Comparison of ENCODE assay signal across 1 cellular context in the genomic region with DNA sequence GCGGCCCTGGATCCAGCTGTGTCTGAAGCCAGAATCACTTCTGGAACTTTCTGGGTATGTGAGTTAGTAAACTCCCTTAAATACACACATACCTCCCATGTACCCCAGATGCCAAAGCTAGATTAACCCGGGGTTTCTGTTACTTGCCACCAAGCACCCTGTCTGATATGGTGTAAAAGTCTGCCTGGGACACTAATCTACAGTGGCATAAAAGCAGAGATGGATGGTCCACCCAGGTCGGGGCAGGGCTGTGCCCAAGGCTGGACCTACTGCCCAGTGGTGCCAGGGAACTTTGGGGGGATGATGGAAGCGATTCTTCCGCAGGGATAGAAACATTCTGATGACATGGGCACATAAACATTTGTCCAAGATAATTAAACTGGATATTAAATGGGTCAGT.
TF ChIP-seq lines count a peak whose summit lies in the region.

No MANE protein-coding gene starts in this region.

TF ChIP-seq in SK-N-SH, 30 proteins besides CTCF, POLR2A, EP300 and RAD21 (continued from another document):
- TF ChIP-seq, protein P1, sequence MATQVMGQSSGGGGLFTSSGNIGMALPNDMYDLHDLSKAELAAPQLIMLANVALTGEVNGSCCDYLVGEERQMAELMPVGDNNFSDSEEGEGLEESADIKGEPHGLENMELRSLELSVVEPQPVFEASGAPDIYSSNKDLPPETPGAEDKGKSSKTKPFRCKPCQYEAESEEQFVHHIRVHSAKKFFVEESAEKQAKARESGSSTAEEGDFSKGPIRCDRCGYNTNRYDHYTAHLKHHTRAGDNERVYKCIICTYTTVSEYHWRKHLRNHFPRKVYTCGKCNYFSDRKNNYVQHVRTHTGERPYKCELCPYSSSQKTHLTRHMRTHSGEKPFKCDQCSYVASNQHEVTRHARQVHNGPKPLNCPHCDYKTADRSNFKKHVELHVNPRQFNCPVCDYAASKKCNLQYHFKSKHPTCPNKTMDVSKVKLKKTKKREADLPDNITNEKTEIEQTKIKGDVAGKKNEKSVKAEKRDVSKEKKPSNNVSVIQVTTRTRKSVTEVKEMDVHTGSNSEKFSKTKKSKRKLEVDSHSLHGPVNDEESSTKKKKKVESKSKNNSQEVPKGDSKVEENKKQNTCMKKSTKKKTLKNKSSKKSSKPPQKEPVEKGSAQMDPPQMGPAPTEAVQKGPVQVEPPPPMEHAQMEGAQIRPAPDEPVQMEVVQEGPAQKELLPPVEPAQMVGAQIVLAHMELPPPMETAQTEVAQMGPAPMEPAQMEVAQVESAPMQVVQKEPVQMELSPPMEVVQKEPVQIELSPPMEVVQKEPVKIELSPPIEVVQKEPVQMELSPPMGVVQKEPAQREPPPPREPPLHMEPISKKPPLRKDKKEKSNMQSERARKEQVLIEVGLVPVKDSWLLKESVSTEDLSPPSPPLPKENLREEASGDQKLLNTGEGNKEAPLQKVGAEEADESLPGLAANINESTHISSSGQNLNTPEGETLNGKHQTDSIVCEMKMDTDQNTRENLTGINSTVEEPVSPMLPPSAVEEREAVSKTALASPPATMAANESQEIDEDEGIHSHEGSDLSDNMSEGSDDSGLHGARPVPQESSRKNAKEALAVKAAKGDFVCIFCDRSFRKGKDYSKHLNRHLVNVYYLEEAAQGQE (IDR thresholded peaks at IDR 0.05; ENCODE audit: low read depth, low read length), result no peak
- TF ChIP-seq SMC3 (IDR thresholded peaks at IDR 0.05; ENCODE audit: low read depth, low read length) (no peak), FOXM1 (IDR thresholded peaks at IDR 0.05; ENCODE audit: low read depth) (no peak)
- TF ChIP-seq, protein P2, sequence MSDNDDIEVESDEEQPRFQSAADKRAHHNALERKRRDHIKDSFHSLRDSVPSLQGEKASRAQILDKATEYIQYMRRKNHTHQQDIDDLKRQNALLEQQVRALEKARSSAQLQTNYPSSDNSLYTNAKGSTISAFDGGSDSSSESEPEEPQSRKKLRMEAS (IDR thresholded peaks at IDR 0.05; ENCODE audit: low read depth), result no peak
